In the genomic region with DNA sequence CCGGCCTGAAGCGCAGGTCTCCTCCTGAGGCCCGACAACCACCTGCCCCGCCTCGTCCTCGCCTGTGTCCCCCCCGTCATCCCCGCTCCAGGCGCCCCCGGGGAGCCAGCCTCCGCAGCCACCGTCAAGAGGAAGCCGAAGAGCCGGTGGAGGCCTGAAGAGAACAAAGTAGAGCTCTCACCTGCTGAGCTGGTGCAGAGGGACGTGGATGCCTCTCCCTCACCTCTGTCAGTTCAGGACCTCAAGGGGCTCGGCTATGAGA, we compare ENCODE assay signal across 33 cellular contexts.
"Had no signal": no experiment of that assay in that cellular context is flagged by ENCODE, and none has a peak within 500 bp of the region (broad histone marks: within the 10 kb centered on the region; RNA-seq: fewer than 3 reads in every experiment).

No MANE protein-coding gene starts in this region.

- ATAC-seq: activated CD8-positive, alpha-beta memory T cell treated with anti-CD3 and anti-CD28 coated beads, Interleukin-2, amount 10 ng/mL, durations not matched to agents 7 days and 5 days; activated naive CD8-positive, alpha-beta T cell treated with anti-CD3 and anti-CD28 coated beads, Interleukin-2, amount 50 U/mL, for 24 hours had no signal

- H3K27me3 Mint-ChIP-seq: activated CD8-positive, alpha-beta memory T cell treated with anti-CD3 and anti-CD28 coated beads, Interleukin-2, amount 10 ng/mL, durations not matched to agents 7 days and 5 days had no signal

- DNase-seq: activated B cell treated with CpG ODN at 0.5 μM for 24 hours; activated CD4-positive, alpha-beta memory T cell treated with anti-CD3 and anti-CD28 coated beads, Interleukin-2, amount 10 ng/mL, durations not matched to agents 7 days and 5 days; activated CD4-positive, alpha-beta T cell treated with anti-CD3 and anti-CD28 coated beads for 1 hour; activated CD4-positive, alpha-beta T cell treated with anti-CD3 and anti-CD28 coated beads for 48 hours; activated CD8-positive, alpha-beta memory T cell treated with anti-CD3 and anti-CD28 coated beads for 24 hours; activated CD8-positive, alpha-beta memory T cell treated with anti-CD3 and anti-CD28 coated beads, Interleukin-2, amount 10 ng/mL, durations not matched to agents 7 days and 5 days; activated CD8-positive, alpha-beta memory T cell treated with anti-CD3 and anti-CD28 coated beads, Interleukin-2, amount 50 U/mL, for 48 hours; activated effector memory CD4-positive, alpha-beta T cell treated with Interleukin-2 at 50 U/mL for 16 hours; activated naive CD4-positive, alpha-beta T cell treated with anti-CD3 and anti-CD28 coated beads, Interleukin-2, amount 10 ng/mL, durations not matched to agents 7 days and 5 days; activated naive CD8-positive, alpha-beta T cell treated with anti-CD3 and anti-CD28 coated beads, Interleukin-2, amount 50 U/mL, for 24 hours; activated T-cell treated with anti-CD3 and anti-CD28 coated beads, Interleukin-2, amount 50 U/mL, for 48 hours; anterior cingulate cortex; Karpas-422; KBM-7; NCI-H1105; NCI-H1417 treated with DMSO at 0.1 percent for 48 hours; NCI-H1694 treated with DMSO at 0.1 percent for 48 hours; NCI-H2029; NCI-H2171 treated with DMSO at 0.1 percent for 48 hours; NCI-H2227 treated with DMSO at 0.1 percent for 48 hours; NCI-H446; NCI-H526; NCI-H82; OCI-M1; Right ventricle myocardium superior; SW 1271; T-helper 1 cell; T-helper 2 cell; T-helper 9 cell had no signal

- H3K4me3 Mint-ChIP-seq: activated B cell treated with CpG ODN at 0.5 μM for 24 hours; activated CD4-positive, alpha-beta memory T cell treated with anti-CD3 and anti-CD28 coated beads, Interleukin-2, amount 10 ng/mL, durations not matched to agents 7 days and 5 days; activated CD8-positive, alpha-beta memory T cell treated with anti-CD3 and anti-CD28 coated beads, Interleukin-2, amount 10 ng/mL, durations not matched to agents 7 days and 5 days; activated naive CD4-positive, alpha-beta T cell treated with anti-CD3 and anti-CD28 coated beads, Interleukin-2, amount 10 ng/mL, durations not matched to agents 7 days and 5 days; activated naive CD8-positive, alpha-beta T cell; activated naive CD8-positive, alpha-beta T cell treated with anti-CD3 and anti-CD28 coated beads, Interleukin-2, amount 50 U/mL, for 24 hours; central memory CD8-positive, alpha-beta T cell had no signal

- H3K4me1 Mint-ChIP-seq: activated B cell treated with CpG ODN at 0.5 μM for 24 hours; activated CD4-positive, alpha-beta memory T cell treated with anti-CD3 and anti-CD28 coated beads, Interleukin-2, amount 10 ng/mL, durations not matched to agents 7 days and 5 days; activated CD8-positive, alpha-beta memory T cell treated with anti-CD3 and anti-CD28 coated beads, Interleukin-2, amount 10 ng/mL, durations not matched to agents 7 days and 5 days; activated naive CD4-positive, alpha-beta T cell treated with anti-CD3 and anti-CD28 coated beads, Interleukin-2, amount 10 ng/mL, durations not matched to agents 7 days and 5 days; activated naive CD8-positive, alpha-beta T cell treated with anti-CD3 and anti-CD28 coated beads, Interleukin-2, amount 50 U/mL, for 24 hours; central memory CD8-positive, alpha-beta T cell had no signal

- H3K36me3 Mint-ChIP-seq: activated CD8-positive, alpha-beta memory T cell treated with anti-CD3 and anti-CD28 coated beads, Interleukin-2, amount 10 ng/mL, durations not matched to agents 7 days and 5 days; activated naive CD4-positive, alpha-beta T cell treated with anti-CD3 and anti-CD28 coated beads, Interleukin-2, amount 10 ng/mL, durations not matched to agents 7 days and 5 days; activated naive CD8-positive, alpha-beta T cell had no signal

- H3K4me3 ChIP-seq: cardiac muscle cell had no signal

- H3K36me3 ChIP-seq: cardiac muscle cell had no signal

- H3K9me3 Mint-ChIP-seq: activated B cell treated with CpG ODN at 0.5 μM for 24 hours; activated CD4-positive, alpha-beta memory T cell treated with anti-CD3 and anti-CD28 coated beads, Interleukin-2, amount 10 ng/mL, durations not matched to agents 7 days and 5 days; activated naive CD4-positive, alpha-beta T cell treated with anti-CD3 and anti-CD28 coated beads, Interleukin-2, amount 10 ng/mL, durations not matched to agents 7 days and 5 days; activated naive CD8-positive, alpha-beta T cell treated with anti-CD3 and anti-CD28 coated beads, Interleukin-2, amount 50 U/mL, for 24 hours; central memory CD8-positive, alpha-beta T cell had no signal

- H3K27ac Mint-ChIP-seq: activated B cell treated with CpG ODN at 0.5 μM for 24 hours; activated CD4-positive, alpha-beta memory T cell treated with anti-CD3 and anti-CD28 coated beads, Interleukin-2, amount 10 ng/mL, durations not matched to agents 7 days and 5 days; activated CD8-positive, alpha-beta memory T cell treated with anti-CD3 and anti-CD28 coated beads, Interleukin-2, amount 10 ng/mL, durations not matched to agents 7 days and 5 days; activated naive CD4-positive, alpha-beta T cell treated with anti-CD3 and anti-CD28 coated beads, Interleukin-2, amount 10 ng/mL, durations not matched to agents 7 days and 5 days; activated naive CD8-positive, alpha-beta T cell; activated naive CD8-positive, alpha-beta T cell treated with anti-CD3 and anti-CD28 coated beads, Interleukin-2, amount 50 U/mL, for 24 hours had no signal

- H3K27ac ChIP-seq: cardiac muscle cell, VCaP had no signal

- H3K27me3 ChIP-seq: cardiac muscle cell had no signal
